In the genomic region with DNA sequence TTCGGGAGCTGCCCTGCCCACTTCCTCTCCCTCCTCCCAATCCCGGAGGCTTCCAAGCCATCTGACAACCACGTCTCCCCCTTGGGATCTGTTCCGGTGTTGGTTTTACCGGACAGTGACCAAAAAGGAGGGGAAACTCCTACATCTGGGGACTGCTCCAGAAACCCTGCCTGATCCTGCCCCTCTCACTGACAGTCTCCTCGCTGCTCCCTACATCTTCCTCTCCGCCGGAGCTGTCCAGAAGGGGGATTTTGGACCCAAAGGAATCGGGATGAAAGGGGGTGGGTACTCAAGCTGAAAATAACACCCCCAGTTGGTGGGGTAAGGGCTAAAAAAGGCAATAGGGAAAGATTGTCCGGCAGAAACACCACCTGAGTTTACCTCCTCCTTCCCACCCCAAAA, we compare ENCODE assay signal across 8 cellular contexts. TPM values are rescaled to one million over a fixed set of nuclear protein-coding genes. Genes with fewer than 3 reads are reported as not detected.
DNase-seq lines count a peak whose midpoint lies in the region; ATAC-seq and TF ChIP-seq lines count a peak whose summit lies in the region.

No MANE protein-coding gene starts in this region.

- no peak for ATAC-seq in activated CD4-positive, alpha-beta T cell treated with anti-CD3 and anti-CD28 coated beads for 36 hours

- H3K4me3 ChIP-seq in WI38 (ENCODE audit: low read depth, low read length) = peak overlapping the region; percentile 68
- H3K4me3 ChIP-seq in stomach = peak overlapping the region; percentile 66 to 91 (median 78)

- peaks cover 9% of the 10 kb centered on the region for H3K36me3 Mint-ChIP-seq in activated CD4-positive, alpha-beta T cell treated with anti-CD3 and anti-CD28 coated beads for 36 hours (ENCODE audit: low read depth)

- H3K27me3 Mint-ChIP-seq in activated CD4-positive, alpha-beta T cell treated with anti-CD3 and anti-CD28 coated beads for 36 hours = no peaks in the 10 kb centered on the region

- H3K27me3 ChIP-seq in stomach = no peaks in the 10 kb centered on the region

- H3K9me3 Mint-ChIP-seq in activated CD4-positive, alpha-beta T cell treated with anti-CD3 and anti-CD28 coated beads for 36 hours (ENCODE audit: low read depth) = no peaks in the 10 kb centered on the region

- H3K4me1 Mint-ChIP-seq in activated CD4-positive, alpha-beta T cell treated with anti-CD3 and anti-CD28 coated beads for 36 hours = peaks cover 36% of the 10 kb centered on the region

- TF ChIP-seq CTCF in WI38 (IDR thresholded peaks at IDR 0.05; ENCODE audit: low read depth, low read length) (no peak), stomach (IDR thresholded peaks at IDR 0.05) (no peak)

- no peaks in the 10 kb centered on the region for H3K36me3 ChIP-seq in stomach

- no peaks in the 10 kb centered on the region for H3K9me3 ChIP-seq in stomach

- no peak for TF ChIP-seq EP300 in stomach (IDR thresholded peaks at IDR 0.05)

- H3K4me3 Mint-ChIP-seq in activated CD4-positive, alpha-beta T cell treated with anti-CD3 and anti-CD28 coated beads for 36 hours = peak overlapping the region; percentile 90

- H3K27ac Mint-ChIP-seq in activated CD4-positive, alpha-beta T cell treated with anti-CD3 and anti-CD28 coated beads for 36 hours = peak overlapping the region; percentile 95

- CTCF ChIA-PET in activated CD4-positive, alpha-beta T cell treated with anti-CD3 and anti-CD28 coated beads for 36 hours (lab: Charles Lee) = interaction anchor here (0.6 to 1.4 kb wide), 4 partner anchors 13 to 1760 kb away, joined by 3 to 6 read pairs (median 3); no protein-coding TSS in a partner anchor

- DNase-seq in activated CD4-positive, alpha-beta T cell treated with anti-CD3 and anti-CD28 coated beads for 36 hours = peak; percentile 29
- no peak for DNase-seq in activated CD4-positive, alpha-beta T cell treated with anti-CD3 and anti-CD28 coated beads, Interleukin-2, amount 50 U/mL, for 4 hours
- DNase-seq in NCI-H146 (lab: John Stamatoyannopoulos, UW) (peak; percentile 40), epidermal melanocyte (ENCODE audit: insufficient read length, low spot score) (peak; percentile 84), lung microvascular endothelial cell (ENCODE audit: low read depth in 2 of 2) (peak; percentile 39 to 78), stomach (peak; percentile 36), NCI-H2107 (lab: John Stamatoyannopoulos, UW) (no peak)

- POLR2A ChIA-PET in activated CD4-positive, alpha-beta T cell treated with anti-CD3 and anti-CD28 coated beads for 36 hours (lab: Charles Lee) = no interaction called here

- peak overlapping the region; percentile 98 to 100 (median 99) for H3K27ac ChIP-seq in stomach

- WGBS in stomach, 5 donors = 0 to 1% (median 1%) methylated on average over 10 of the region's 10 CpGs

- peaks cover 9 to 66% (median 41%) of the 10 kb centered on the region in 4 donors for H3K4me1 ChIP-seq in stomach

- TF ChIP-seq POLR2A in stomach (IDR thresholded peaks at IDR 0.05) = no peak

- intact Hi-C loops in activated CD4-positive, alpha-beta T cell treated with anti-CD3 and anti-CD28 coated beads for 36 hours (cut with DNase I, micrococcal nuclease) = loop anchor here in 1 of 2 experiments (2.0 to 10.0 kb wide), 3 partner anchors 190 to 1540 kb away; a partner anchor contains a TSS
- intact Hi-C loops in stomach (cut with DNase I; ENCODE audit: low total_unique reads) = no loop called here

RNA-seq across cellular contexts. Expression of a gene that starts 1.5 kb away (rescaled TPM):
- 10 to 100 TPM; 17.6 to 18.9 TPM for total RNA-seq in activated CD4-positive, alpha-beta T cell treated with anti-CD3 and anti-CD28 coated beads for 36 hours
- total RNA-seq in lung microvascular endothelial cell = 4.6 and 6.5 TPM in 2 replicates
- 10 to 100 TPM; 19.2 to 67.1 (median 36.5) TPM for total RNA-seq in stomach
- 1 to 10 TPM in 2 of 3 donors, under 1 TPM in 1; 0.46 to 1.5 (median 1.3) TPM for polyA plus RNA-seq in stomach

Comparison
In these comparisons a context has a peak if more than half of its experiments do, and no peak if none do; other contexts are left out.
1. DNase-seq: peak in activated CD4-positive, alpha-beta T cell treated with anti-CD3 and anti-CD28 coated beads for 36 hours (single experiment), NCI-H146 (single experiment), epidermal melanocyte (single experiment), lung microvascular endothelial cell (2 of 2) and stomach (single experiment); none in activated CD4-positive, alpha-beta T cell treated with anti-CD3 and anti-CD28 coated beads, Interleukin-2, amount 50 U/mL, for 4 hours (0 of 2) and NCI-H2107 (single experiment).